Comparison of ENCODE assay signal across 14 cellular contexts in genomic region chr14:105311838-105312237, GRCh38.
"Had no signal": no experiment of that assay in that cellular context is flagged by ENCODE, and none has a peak within 500 bp of the region (broad histone marks: within the 10 kb centered on the region; RNA-seq: fewer than 3 reads in every experiment).

No MANE protein-coding gene starts in this region.

- H3K27me3 ChIP-seq: ascending aorta, stomach, tibial nerve, vagina had no signal

- H3K27me3 Mint-ChIP-seq: effector memory CD8-positive, alpha-beta T cell had no signal

- ATAC-seq: activated T-cell treated with anti-CD3 and anti-CD28 coated beads, Interleukin-2, amount 50 U/mL, for 4 hours; effector memory CD8-positive, alpha-beta T cell had no signal

- DNase-seq: activated CD4-positive, alpha-beta T cell treated with anti-CD3 and anti-CD28 coated beads, Interleukin-2, amount 50 U/mL, for 1 hour; activated effector memory CD4-positive, alpha-beta T cell treated with anti-CD3 and anti-CD28 coated beads, Interleukin-2, amount 50 U/mL, for 16 hours; activated naive CD8-positive, alpha-beta T cell treated with anti-CD3 and anti-CD28 coated beads, Interleukin-2, amount 10 ng/mL, durations not matched to agents 7 days and 5 days; activated T-cell treated with anti-CD3 and anti-CD28 coated beads, Interleukin-2, amount 50 U/mL, for 4 hours; cortex of kidney; effector memory CD8-positive, alpha-beta T cell; kidney; small intestine; stomach; T-helper 2 cell had no signal

- H3K27ac Mint-ChIP-seq: activated naive CD8-positive, alpha-beta T cell treated with anti-CD3 and anti-CD28 coated beads, Interleukin-2, amount 10 ng/mL, durations not matched to agents 7 days and 5 days; effector memory CD8-positive, alpha-beta T cell; mesothelial cell of epicardium had no signal

- H3K4me3 Mint-ChIP-seq: activated naive CD8-positive, alpha-beta T cell treated with anti-CD3 and anti-CD28 coated beads, Interleukin-2, amount 10 ng/mL, durations not matched to agents 7 days and 5 days; activated T-cell treated with anti-CD3 and anti-CD28 coated beads, Interleukin-2, amount 50 U/mL, for 4 hours; effector memory CD8-positive, alpha-beta T cell had no signal

- H3K36me3 Mint-ChIP-seq: activated naive CD8-positive, alpha-beta T cell treated with anti-CD3 and anti-CD28 coated beads, Interleukin-2, amount 10 ng/mL, durations not matched to agents 7 days and 5 days; mesothelial cell of epicardium had no signal

- H3K9me3 ChIP-seq: ascending aorta, stomach, tibial nerve, vagina had no signal

- H3K9me3 Mint-ChIP-seq: activated naive CD8-positive, alpha-beta T cell treated with anti-CD3 and anti-CD28 coated beads, Interleukin-2, amount 10 ng/mL, durations not matched to agents 7 days and 5 days; activated T-cell treated with anti-CD3 and anti-CD28 coated beads, Interleukin-2, amount 50 U/mL, for 4 hours; effector memory CD8-positive, alpha-beta T cell; mesothelial cell of epicardium had no signal

- H3K27ac ChIP-seq: ascending aorta, tibial nerve, vagina had no signal

- H3K4me3 ChIP-seq: ascending aorta, stomach, tibial nerve, vagina had no signal
